ENCODE assay signal across 19 cellular contexts in genomic region chr22:19039448-19039780, GRCh38.
"Had no signal": no experiment of that assay in that cellular context is flagged by ENCODE, and none has a peak within 500 bp of the region (broad histone marks: within the 10 kb centered on the region; RNA-seq: fewer than 3 reads in every experiment).

No MANE protein-coding gene starts in this region.

- ATAC-seq: effector memory CD8-positive, alpha-beta T cell; gastrocnemius medialis; heart right ventricle; left lobe of liver; mucosa of descending colon; naive thymus-derived CD8-positive, alpha-beta T cell; sciatic nerve had no signal

- H3K27me3 Mint-ChIP-seq: effector memory CD8-positive, alpha-beta T cell; naive thymus-derived CD8-positive, alpha-beta T cell had no signal

- H3K4me3 Mint-ChIP-seq: effector memory CD8-positive, alpha-beta T cell; naive thymus-derived CD8-positive, alpha-beta T cell had no signal

- H3K4me3 ChIP-seq: esophagus muscularis mucosa, gastrocnemius medialis, heart right ventricle, mucosa of descending colon, stomach had no signal

- DNase-seq: effector memory CD8-positive, alpha-beta T cell; heart right ventricle; hypothalamus; naive thymus-derived CD8-positive, alpha-beta T cell; stimulated activated CD4-positive, alpha-beta T cell treated with anti-CD3 and anti-CD28 coated beads, Interleukin-2, amount 100 ng/mL, for 24 hours; stimulated activated CD4-positive, alpha-beta T cell treated with anti-CD3 and anti-CD28 coated beads, Interleukin-4, amount 100 ng/mL, for 4 hours; stimulated activated naive CD4-positive, alpha-beta T cell; stomach; substantia nigra; trophoblast cell had no signal

- H3K27me3 ChIP-seq: esophagus muscularis mucosa, gastrocnemius medialis, heart right ventricle, neutrophil, stomach had no signal

- H3K4me1 ChIP-seq: esophagus muscularis mucosa, gastrocnemius medialis had no signal

- H3K9me3 ChIP-seq: esophagus muscularis mucosa, gastrocnemius medialis, heart right ventricle, mucosa of descending colon, neutrophil, stomach had no signal

- FAIRE-seq: islet of Langerhans, urothelium cell line had no signal

- H3K27ac ChIP-seq: epithelial cell of prostate, esophagus muscularis mucosa, gastrocnemius medialis, heart right ventricle, neutrophil, stomach had no signal

- H3K9me3 Mint-ChIP-seq: effector memory CD8-positive, alpha-beta T cell; naive thymus-derived CD8-positive, alpha-beta T cell had no signal
